In the genomic region with DNA sequence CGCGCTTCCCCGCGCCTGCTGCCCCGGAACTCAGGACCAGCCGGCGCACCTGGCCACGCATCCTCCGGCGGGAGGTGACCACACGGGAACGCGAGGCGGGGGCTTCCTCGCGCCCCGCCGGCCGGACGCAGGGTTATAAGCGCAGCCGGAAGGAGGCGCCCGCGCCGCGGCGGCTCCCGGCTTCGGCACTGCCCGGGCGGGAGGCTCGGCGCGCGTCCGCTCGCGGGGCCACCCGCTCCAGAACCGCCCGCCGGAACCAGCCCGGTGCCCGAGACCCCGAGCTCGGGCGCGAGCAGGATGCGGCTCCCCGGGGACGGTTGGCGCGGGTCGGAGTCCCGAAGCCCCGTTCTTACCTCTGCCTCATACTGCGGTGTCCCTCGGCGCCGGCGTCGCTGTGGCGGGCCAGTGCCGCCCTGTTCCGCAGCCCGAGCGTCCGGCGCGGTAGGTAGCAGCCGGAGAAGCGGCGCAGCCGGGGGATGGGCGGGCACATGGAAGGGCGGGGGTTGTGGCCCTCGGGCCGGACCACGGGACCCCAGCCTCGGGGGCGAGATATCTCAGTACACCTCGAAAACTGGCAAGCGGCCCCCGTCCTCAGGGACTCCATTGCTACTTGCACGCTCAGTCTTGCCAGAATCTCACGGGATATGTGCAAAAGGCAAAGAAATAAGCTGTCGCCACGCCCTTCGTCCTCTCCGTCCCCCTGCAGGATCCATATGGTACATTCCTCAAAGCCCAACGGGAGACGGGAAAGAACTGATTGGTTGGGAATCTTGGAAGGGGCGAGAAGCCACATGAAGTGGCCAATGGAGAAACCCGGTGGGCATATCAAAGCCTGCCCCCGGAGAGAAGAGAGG, we compare ENCODE assay signal across 1 cellular context.
TF ChIP-seq lines count a peak whose summit lies in the region.

No MANE protein-coding gene starts in this region.

TF ChIP-seq in HepG2, 621 proteins besides CTCF, POLR2A, EP300 and RAD21 (continued from another document and continues in another):
- TF ChIP-seq, protein P1, sequence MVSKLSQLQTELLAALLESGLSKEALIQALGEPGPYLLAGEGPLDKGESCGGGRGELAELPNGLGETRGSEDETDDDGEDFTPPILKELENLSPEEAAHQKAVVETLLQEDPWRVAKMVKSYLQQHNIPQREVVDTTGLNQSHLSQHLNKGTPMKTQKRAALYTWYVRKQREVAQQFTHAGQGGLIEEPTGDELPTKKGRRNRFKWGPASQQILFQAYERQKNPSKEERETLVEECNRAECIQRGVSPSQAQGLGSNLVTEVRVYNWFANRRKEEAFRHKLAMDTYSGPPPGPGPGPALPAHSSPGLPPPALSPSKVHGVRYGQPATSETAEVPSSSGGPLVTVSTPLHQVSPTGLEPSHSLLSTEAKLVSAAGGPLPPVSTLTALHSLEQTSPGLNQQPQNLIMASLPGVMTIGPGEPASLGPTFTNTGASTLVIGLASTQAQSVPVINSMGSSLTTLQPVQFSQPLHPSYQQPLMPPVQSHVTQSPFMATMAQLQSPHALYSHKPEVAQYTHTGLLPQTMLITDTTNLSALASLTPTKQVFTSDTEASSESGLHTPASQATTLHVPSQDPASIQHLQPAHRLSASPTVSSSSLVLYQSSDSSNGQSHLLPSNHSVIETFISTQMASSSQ (IDR thresholded peaks at IDR 0.05; ENCODE audit: low read depth) = no peak
- TF ChIP-seq, protein P1 (CRISPR knock-in tag; IDR thresholded peaks at IDR 0.05; ENCODE audit: borderline replicate concordance) = peak; percentile 33; the same call in 1 of the 2 replicates
- TF ChIP-seq ZNF256 (CRISPR knock-in tag; conservative IDR thresholded peaks at IDR 0.05) (0 out of 2 replicates have a peak, but pooled peaks have one; percentile 21), SP5 (CRISPR knock-in tag; IDR thresholded peaks at IDR 0.05; ENCODE audit: borderline replicate concordance, low read depth) (peak; percentile 17; the same call in 1 of the 2 replicates), SIX1 (CRISPR knock-in tag; IDR thresholded peaks at IDR 0.05; ENCODE audit: borderline replicate concordance) (0 out of 2 replicates have a peak, but pooled peaks have one; percentile 22), ZNF7 (CRISPR knock-in tag; IDR thresholded peaks at IDR 0.05) (no peak), ARHGAP35 (CRISPR knock-in tag; IDR thresholded peaks at IDR 0.05; ENCODE audit: borderline replicate concordance) (no peak), ZNF143 (CRISPR knock-in tag; IDR thresholded peaks at IDR 0.05) (peak; percentile 38; the same call in 1 of the 2 replicates), RARG (CRISPR knock-in tag; IDR thresholded peaks at IDR 0.05; ENCODE audit: low read depth) (no peak), ZNF17 (CRISPR knock-in tag; IDR thresholded peaks at IDR 0.05) (no peak), MED13 (CRISPR knock-in tag; IDR thresholded peaks at IDR 0.05) (peak; percentile 36; the same call in 1 of the 2 replicates), NBN (conservative IDR thresholded peaks at IDR 0.05) (no peak), ZNF773 (CRISPR knock-in tag; IDR thresholded peaks at IDR 0.05; ENCODE audit: borderline replicate concordance) (0 out of 2 replicates have a peak, but pooled peaks have one; percentile 56), ZNF232 (CRISPR knock-in tag; IDR thresholded peaks at IDR 0.05; ENCODE audit: borderline replicate concordance) (0 out of 2 replicates have a peak, but pooled peaks have one; percentile 63), ZNF558 (CRISPR knock-in tag; IDR thresholded peaks at IDR 0.05; ENCODE audit: borderline replicate concordance) (peak; percentile 78; the same call in 1 of the 2 replicates), RELA (CRISPR knock-in tag; IDR thresholded peaks at IDR 0.05) (no peak), THAP11 (CRISPR knock-in tag; IDR thresholded peaks at IDR 0.05) (0 out of 2 replicates have a peak, but pooled peaks have one; percentile 43), ZNF451 (CRISPR knock-in tag; IDR thresholded peaks at IDR 0.05) (peak; percentile 64; the same call in 1 of the 2 replicates), ZNF564 (CRISPR knock-in tag; IDR thresholded peaks at IDR 0.05) (0 out of 2 replicates have a peak, but pooled peaks have one; percentile 16), CBX5 (CRISPR knock-in tag; IDR thresholded peaks at IDR 0.05; ENCODE audit: borderline replicate concordance) (peak; percentile 85), MAZ (IDR thresholded peaks at IDR 0.05; ENCODE audit: borderline replicate concordance, low read depth, low read length) (peak; percentile 51; the same call in 1 of the 2 replicates), MAZ (CRISPR knock-in tag; IDR thresholded peaks at IDR 0.05; ENCODE audit: low read depth) (peak; percentile 92), POGZ (CRISPR knock-in tag; IDR thresholded peaks at IDR 0.05) (peak; percentile 94), RBM39 (IDR thresholded peaks at IDR 0.05; ENCODE audit: low read depth, low read length, poor library complexity, severe bottlenecking) (peak; percentile 43), FOXK1 (CRISPR knock-in tag; IDR thresholded peaks at IDR 0.05; ENCODE audit: borderline replicate concordance, low read depth) (no peak)
- TF ChIP-seq, protein P2, sequence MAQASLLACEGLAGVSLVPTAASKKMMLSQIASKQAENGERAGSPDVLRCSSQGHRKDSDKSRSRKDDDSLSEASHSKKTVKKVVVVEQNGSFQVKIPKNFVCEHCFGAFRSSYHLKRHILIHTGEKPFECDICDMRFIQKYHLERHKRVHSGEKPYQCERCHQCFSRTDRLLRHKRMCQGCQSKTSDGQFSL (CRISPR knock-in tag; IDR thresholded peaks at IDR 0.05) = no peak
- TF ChIP-seq, protein P3, sequence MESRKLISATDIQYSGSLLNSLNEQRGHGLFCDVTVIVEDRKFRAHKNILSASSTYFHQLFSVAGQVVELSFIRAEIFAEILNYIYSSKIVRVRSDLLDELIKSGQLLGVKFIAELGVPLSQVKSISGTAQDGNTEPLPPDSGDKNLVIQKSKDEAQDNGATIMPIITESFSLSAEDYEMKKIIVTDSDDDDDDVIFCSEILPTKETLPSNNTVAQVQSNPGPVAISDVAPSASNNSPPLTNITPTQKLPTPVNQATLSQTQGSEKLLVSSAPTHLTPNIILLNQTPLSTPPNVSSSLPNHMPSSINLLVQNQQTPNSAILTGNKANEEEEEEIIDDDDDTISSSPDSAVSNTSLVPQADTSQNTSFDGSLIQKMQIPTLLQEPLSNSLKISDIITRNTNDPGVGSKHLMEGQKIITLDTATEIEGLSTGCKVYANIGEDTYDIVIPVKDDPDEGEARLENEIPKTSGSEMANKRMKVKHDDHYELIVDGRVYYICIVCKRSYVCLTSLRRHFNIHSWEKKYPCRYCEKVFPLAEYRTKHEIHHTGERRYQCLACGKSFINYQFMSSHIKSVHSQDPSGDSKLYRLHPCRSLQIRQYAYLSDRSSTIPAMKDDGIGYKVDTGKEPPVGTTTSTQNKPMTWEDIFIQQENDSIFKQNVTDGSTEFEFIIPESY (CRISPR knock-in tag; IDR thresholded peaks at IDR 0.05) = 0 out of 2 replicates have a peak, but pooled peaks have one; percentile 34
- TF ChIP-seq, protein P4, sequence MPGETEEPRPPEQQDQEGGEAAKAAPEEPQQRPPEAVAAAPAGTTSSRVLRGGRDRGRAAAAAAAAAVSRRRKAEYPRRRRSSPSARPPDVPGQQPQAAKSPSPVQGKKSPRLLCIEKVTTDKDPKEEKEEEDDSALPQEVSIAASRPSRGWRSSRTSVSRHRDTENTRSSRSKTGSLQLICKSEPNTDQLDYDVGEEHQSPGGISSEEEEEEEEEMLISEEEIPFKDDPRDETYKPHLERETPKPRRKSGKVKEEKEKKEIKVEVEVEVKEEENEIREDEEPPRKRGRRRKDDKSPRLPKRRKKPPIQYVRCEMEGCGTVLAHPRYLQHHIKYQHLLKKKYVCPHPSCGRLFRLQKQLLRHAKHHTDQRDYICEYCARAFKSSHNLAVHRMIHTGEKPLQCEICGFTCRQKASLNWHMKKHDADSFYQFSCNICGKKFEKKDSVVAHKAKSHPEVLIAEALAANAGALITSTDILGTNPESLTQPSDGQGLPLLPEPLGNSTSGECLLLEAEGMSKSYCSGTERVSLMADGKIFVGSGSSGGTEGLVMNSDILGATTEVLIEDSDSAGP (CRISPR knock-in tag; IDR thresholded peaks at IDR 0.05; ENCODE audit: borderline replicate concordance) = peak; percentile 100
- TF ChIP-seq, protein P5, sequence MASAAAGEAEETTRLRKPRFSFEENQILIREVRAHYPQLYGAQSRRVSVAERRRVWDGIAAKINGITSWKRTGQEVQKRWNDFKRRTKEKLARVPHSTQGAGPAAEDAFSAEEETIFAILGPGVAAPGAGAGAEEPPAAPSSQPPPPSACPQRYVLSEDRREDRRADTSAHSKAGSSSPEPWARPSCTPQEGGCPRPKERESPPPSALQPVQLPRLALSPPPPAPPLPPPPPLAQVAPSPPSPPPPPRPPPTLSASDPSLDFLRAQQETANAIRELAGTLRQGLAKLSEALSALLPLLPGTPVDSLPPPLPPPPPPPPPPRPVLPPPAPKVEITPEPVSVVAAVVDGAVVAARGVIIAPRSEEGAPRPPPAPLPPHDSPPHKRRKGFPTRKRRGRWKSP (CRISPR knock-in tag; IDR thresholded peaks at IDR 0.05) = 0 out of 2 replicates have a peak, but pooled peaks have one; percentile 38
- TF ChIP-seq, protein P6, sequence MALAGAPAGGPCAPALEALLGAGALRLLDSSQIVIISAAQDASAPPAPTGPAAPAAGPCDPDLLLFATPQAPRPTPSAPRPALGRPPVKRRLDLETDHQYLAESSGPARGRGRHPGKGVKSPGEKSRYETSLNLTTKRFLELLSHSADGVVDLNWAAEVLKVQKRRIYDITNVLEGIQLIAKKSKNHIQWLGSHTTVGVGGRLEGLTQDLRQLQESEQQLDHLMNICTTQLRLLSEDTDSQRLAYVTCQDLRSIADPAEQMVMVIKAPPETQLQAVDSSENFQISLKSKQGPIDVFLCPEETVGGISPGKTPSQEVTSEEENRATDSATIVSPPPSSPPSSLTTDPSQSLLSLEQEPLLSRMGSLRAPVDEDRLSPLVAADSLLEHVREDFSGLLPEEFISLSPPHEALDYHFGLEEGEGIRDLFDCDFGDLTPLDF (CRISPR knock-in tag; IDR thresholded peaks at IDR 0.05) = peak; percentile 70
- TF ChIP-seq, protein P7, sequence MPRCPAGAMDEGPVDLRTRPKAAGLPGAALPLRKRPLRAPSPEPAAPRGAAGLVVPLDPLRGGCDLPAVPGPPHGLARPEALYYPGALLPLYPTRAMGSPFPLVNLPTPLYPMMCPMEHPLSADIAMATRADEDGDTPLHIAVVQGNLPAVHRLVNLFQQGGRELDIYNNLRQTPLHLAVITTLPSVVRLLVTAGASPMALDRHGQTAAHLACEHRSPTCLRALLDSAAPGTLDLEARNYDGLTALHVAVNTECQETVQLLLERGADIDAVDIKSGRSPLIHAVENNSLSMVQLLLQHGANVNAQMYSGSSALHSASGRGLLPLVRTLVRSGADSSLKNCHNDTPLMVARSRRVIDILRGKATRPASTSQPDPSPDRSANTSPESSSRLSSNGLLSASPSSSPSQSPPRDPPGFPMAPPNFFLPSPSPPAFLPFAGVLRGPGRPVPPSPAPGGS (CRISPR knock-in tag; IDR thresholded peaks at IDR 0.05) = 0 out of 2 replicates have a peak, but pooled peaks have one; percentile 20
- TF ChIP-seq, protein P8, sequence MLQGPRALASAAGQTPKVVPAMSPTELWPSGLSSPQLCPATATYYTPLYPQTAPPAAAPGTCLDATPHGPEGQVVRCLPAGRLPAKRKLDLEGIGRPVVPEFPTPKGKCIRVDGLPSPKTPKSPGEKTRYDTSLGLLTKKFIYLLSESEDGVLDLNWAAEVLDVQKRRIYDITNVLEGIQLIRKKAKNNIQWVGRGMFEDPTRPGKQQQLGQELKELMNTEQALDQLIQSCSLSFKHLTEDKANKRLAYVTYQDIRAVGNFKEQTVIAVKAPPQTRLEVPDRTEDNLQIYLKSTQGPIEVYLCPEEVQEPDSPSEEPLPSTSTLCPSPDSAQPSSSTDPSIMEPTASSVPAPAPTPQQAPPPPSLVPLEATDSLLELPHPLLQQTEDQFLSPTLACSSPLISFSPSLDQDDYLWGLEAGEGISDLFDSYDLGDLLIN (CRISPR knock-in tag; IDR thresholded peaks at IDR 0.05; ENCODE audit: borderline replicate concordance) = 0 out of 2 replicates have a peak, but pooled peaks have one; percentile 41
- TF ChIP-seq, protein P9, sequence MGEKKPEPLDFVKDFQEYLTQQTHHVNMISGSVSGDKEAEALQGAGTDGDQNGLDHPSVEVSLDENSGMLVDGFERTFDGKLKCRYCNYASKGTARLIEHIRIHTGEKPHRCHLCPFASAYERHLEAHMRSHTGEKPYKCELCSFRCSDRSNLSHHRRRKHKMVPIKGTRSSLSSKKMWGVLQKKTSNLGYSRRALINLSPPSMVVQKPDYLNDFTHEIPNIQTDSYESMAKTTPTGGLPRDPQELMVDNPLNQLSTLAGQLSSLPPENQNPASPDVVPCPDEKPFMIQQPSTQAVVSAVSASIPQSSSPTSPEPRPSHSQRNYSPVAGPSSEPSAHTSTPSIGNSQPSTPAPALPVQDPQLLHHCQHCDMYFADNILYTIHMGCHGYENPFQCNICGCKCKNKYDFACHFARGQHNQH (CRISPR knock-in tag; IDR thresholded peaks at IDR 0.05) = peak; percentile 31; the same call in 1 of the 2 replicates
- TF ChIP-seq, protein P10, sequence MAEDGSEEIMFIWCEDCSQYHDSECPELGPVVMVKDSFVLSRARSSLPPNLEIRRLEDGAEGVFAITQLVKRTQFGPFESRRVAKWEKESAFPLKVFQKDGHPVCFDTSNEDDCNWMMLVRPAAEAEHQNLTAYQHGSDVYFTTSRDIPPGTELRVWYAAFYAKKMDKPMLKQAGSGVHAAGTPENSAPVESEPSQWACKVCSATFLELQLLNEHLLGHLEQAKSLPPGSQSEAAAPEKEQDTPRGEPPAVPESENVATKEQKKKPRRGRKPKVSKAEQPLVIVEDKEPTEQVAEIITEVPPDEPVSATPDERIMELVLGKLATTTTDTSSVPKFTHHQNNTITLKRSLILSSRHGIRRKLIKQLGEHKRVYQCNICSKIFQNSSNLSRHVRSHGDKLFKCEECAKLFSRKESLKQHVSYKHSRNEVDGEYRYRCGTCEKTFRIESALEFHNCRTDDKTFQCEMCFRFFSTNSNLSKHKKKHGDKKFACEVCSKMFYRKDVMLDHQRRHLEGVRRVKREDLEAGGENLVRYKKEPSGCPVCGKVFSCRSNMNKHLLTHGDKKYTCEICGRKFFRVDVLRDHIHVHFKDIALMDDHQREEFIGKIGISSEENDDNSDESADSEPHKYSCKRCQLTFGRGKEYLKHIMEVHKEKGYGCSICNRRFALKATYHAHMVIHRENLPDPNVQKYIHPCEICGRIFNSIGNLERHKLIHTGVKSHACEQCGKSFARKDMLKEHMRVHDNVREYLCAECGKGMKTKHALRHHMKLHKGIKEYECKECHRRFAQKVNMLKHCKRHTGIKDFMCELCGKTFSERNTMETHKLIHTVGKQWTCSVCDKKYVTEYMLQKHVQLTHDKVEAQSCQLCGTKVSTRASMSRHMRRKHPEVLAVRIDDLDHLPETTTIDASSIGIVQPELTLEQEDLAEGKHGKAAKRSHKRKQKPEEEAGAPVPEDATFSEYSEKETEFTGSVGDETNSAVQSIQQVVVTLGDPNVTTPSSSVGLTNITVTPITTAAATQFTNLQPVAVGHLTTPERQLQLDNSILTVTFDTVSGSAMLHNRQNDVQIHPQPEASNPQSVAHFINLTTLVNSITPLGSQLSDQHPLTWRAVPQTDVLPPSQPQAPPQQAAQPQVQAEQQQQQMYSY (CRISPR knock-in tag; IDR thresholded peaks at IDR 0.05) = peak; percentile 60; the same call in 1 of the 2 replicates
